In the genomic region with DNA sequence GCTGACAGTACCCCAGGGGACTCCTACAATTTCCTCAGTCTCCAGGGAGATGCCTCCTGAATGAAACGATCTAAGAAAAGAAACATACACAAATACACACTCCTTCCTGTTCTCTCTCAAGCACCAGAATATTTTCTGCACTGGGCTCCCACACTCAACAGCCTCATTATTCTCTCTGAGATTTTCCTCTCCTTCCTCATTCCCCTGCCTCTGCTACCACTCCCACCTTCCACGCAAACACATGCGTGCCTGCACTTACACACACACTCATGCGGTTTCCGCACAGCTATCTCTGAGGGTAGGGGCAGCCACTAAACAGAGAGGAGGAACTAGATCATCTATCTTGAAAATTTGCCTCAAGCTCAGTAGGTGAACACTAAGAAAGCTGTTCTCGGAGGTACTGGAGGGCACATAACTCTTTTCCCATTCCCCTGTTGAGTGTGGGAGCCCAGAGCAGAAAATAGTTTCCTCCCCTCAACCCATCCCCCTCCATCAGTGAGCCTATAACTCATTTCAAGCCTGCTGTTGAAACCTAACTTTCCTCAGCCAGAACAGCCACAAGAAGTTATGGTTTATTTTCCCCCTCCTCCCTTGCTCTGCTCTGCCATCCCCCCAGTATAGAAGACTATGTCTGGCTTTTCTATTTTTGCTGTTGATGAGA, we compare ENCODE assay signal across 1 cellular context.
A peak's percentile ranks its signal among the peaks of the same experiment; 100 is the strongest.
TF ChIP-seq lines count a peak whose summit lies in the region.

No MANE protein-coding gene starts in this region.

TF ChIP-seq in K562, 482 proteins besides CTCF, POLR2A, EP300 and RAD21 (continued from another document):
- TF ChIP-seq, protein P1, sequence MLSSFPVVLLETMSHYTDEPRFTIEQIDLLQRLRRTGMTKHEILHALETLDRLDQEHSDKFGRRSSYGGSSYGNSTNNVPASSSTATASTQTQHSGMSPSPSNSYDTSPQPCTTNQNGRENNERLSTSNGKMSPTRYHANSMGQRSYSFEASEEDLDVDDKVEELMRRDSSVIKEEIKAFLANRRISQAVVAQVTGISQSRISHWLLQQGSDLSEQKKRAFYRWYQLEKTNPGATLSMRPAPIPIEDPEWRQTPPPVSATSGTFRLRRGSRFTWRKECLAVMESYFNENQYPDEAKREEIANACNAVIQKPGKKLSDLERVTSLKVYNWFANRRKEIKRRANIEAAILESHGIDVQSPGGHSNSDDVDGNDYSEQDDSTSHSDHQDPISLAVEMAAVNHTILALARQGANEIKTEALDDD (IDR thresholded peaks at IDR 0.05), result peak; percentile 64
- TF ChIP-seq ZNF830 (CRISPR knock-in tag; IDR thresholded peaks at IDR 0.05) (no peak), E2F6 (IDR thresholded peaks at IDR 0.05; ENCODE audit: borderline replicate concordance in 1 of 2, extremely low read depth in 1 of 2, insufficient read depth in 1 of 2, insufficient read length in 1 of 2, low read depth in 1 of 2, low read length in 1 of 2, poor library complexity in 1 of 2, severe bottlenecking in 1 of 2) (peak in 1 of 2 experiments; percentile 64), ELF1 (tag; IDR thresholded peaks at IDR 0.05) (peak; percentile 55; the same call in 1 of the 2 replicates), RBBP5 (IDR thresholded peaks at IDR 0.05; ENCODE audit: borderline replicate concordance, insufficient read depth, low read length, poor library complexity, severe bottlenecking) (no peak), DPF2 (IDR thresholded peaks at IDR 0.05) (peak; percentile 55)
- TF ChIP-seq, protein P2, sequence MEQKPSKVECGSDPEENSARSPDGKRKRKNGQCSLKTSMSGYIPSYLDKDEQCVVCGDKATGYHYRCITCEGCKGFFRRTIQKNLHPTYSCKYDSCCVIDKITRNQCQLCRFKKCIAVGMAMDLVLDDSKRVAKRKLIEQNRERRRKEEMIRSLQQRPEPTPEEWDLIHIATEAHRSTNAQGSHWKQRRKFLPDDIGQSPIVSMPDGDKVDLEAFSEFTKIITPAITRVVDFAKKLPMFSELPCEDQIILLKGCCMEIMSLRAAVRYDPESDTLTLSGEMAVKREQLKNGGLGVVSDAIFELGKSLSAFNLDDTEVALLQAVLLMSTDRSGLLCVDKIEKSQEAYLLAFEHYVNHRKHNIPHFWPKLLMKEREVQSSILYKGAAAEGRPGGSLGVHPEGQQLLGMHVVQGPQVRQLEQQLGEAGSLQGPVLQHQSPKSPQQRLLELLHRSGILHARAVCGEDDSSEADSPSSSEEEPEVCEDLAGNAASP (IDR thresholded peaks at IDR 0.05), result no peak
TF ChIP-seq in K562: peak in this region for 40.
